Comparison of ENCODE assay signal across 8 cellular contexts in genomic region chr7:96709381-96710228, GRCh38. TPM values are rescaled to one million over a fixed set of nuclear protein-coding genes. Genes with fewer than 3 reads are reported as not detected.
DNase-seq lines count a peak whose midpoint lies in the region; ATAC-seq and TF ChIP-seq lines count a peak whose summit lies in the region.

SEM1 (minus strand) TSS chr7:96709846; CDS start chr7:96709763, 83 bp downstream.

- H3K27ac Mint-ChIP-seq in nephron = peak within 1 kb of the TSS; percentile 95 to 98 (median 97)
- H3K27ac Mint-ChIP-seq in stimulated activated naive CD8-positive, alpha-beta T cell treated with anti-CD3 and anti-CD28 coated beads, Interleukin-15, Interleukin-2, amounts not matched to agents 100 ng/mL and 50 ng/mL, for 24 hours = peak within 1 kb of the TSS; percentile 97

- H3K27ac ChIP-seq in DOHH2 (ENCODE audit: low read depth, low read length) = peak within 1 kb of the TSS; percentile 56
- H3K27ac ChIP-seq in KMS-11 = peak within 1 kb of the TSS; percentile 94

- peaks cover 5% of the 10 kb centered on the region for H3K27me3 Mint-ChIP-seq in nephron (ENCODE audit: low read depth)
- no peaks in the 10 kb centered on the region for H3K27me3 Mint-ChIP-seq in stimulated activated naive CD8-positive, alpha-beta T cell treated with anti-CD3 and anti-CD28 coated beads, Interleukin-15, Interleukin-2, amounts not matched to agents 100 ng/mL and 50 ng/mL, for 24 hours

- H3K27me3 ChIP-seq in DOHH2 (ENCODE audit: control insufficient read depth, low read length) (no peaks in the 10 kb centered on the region), KMS-11 (ENCODE audit: insufficient read depth, low read depth) (no peaks in the 10 kb centered on the region)

- H3K9me2 ChIP-seq in DOHH2 (replicated peaks; ENCODE audit: control insufficient read depth, low read length) = no peaks in the 10 kb centered on the region

- H3K79me2 ChIP-seq in DOHH2 (ENCODE audit: control insufficient read depth, low read length) (peaks cover 49% of the 10 kb centered on the region), KMS-11 (ENCODE audit: insufficient read depth, low read depth) (peaks cover 51% of the 10 kb centered on the region)

- peak; percentile 86 for DNase-seq in RPMI8226
- peak; percentile 51 for DNase-seq in activated T-helper 9 cell treated with anti-CD3 and anti-CD28 coated beads, Interleukin-2, amount 50 U/mL, for 16 hours (ENCODE audit: low read depth)
- DNase-seq in fibroblast of the aortic adventitia (ENCODE audit: low read depth) = peak; percentile 91

- peaks cover 16% of the 10 kb centered on the region for H3K4me1 Mint-ChIP-seq in nephron
- H3K4me1 Mint-ChIP-seq in stimulated activated naive CD8-positive, alpha-beta T cell treated with anti-CD3 and anti-CD28 coated beads, Interleukin-15, Interleukin-2, amounts not matched to agents 100 ng/mL and 50 ng/mL, for 24 hours (ENCODE audit: low read depth) = peaks cover 37% of the 10 kb centered on the region

- no peaks in the 10 kb centered on the region for H3F3A ChIP-seq in DOHH2 (ENCODE audit: control insufficient read depth, insufficient read depth)

- H3K9me3 Mint-ChIP-seq in nephron = peaks cover 19% of the 10 kb centered on the region
- peaks cover 18% of the 10 kb centered on the region for H3K9me3 Mint-ChIP-seq in stimulated activated naive CD8-positive, alpha-beta T cell treated with anti-CD3 and anti-CD28 coated beads, Interleukin-15, Interleukin-2, amounts not matched to agents 100 ng/mL and 50 ng/mL, for 24 hours

- H3K36me3 Mint-ChIP-seq in nephron (ENCODE audit: low read depth) = peaks cover 20% of the 10 kb centered on the region
- peaks cover 30% of the 10 kb centered on the region for H3K36me3 Mint-ChIP-seq in stimulated activated naive CD8-positive, alpha-beta T cell treated with anti-CD3 and anti-CD28 coated beads, Interleukin-15, Interleukin-2, amounts not matched to agents 100 ng/mL and 50 ng/mL, for 24 hours (ENCODE audit: low read depth)

- H3K4me3 ChIP-seq in DOHH2 (ENCODE audit: low read length) (peak within 1 kb of the TSS; percentile 90), KMS-11 (IDR thresholded peaks at IDR 0.05; ENCODE audit: insufficient read depth, low read depth, low read length) (no peak within 1 kb of the TSS), fibroblast of the aortic adventitia (ENCODE audit: low read depth, low read length) (peak within 1 kb of the TSS; percentile 89)

- peak within 1 kb of the TSS; percentile 66 for H3K4me2 ChIP-seq in DOHH2 (ENCODE audit: low read length)
- H3K4me2 ChIP-seq in KMS-11 = peak within 1 kb of the TSS; percentile 72

- peak within 1 kb of the TSS; percentile 93 to 99 (median 98) for H3K4me3 Mint-ChIP-seq in nephron
- peak within 1 kb of the TSS; percentile 97 for H3K4me3 Mint-ChIP-seq in stimulated activated naive CD8-positive, alpha-beta T cell treated with anti-CD3 and anti-CD28 coated beads, Interleukin-15, Interleukin-2, amounts not matched to agents 100 ng/mL and 50 ng/mL, for 24 hours

- H2AFZ ChIP-seq in KMS-11 (ENCODE audit: low read depth) = peak within 1 kb of the TSS; percentile 96

- H3K36me3 ChIP-seq in DOHH2 (ENCODE audit: control insufficient read depth, low read length) (peaks cover 27% of the 10 kb centered on the region), KMS-11 (ENCODE audit: insufficient read depth) (no peaks in the 10 kb centered on the region)

- peak; percentile 90 for ATAC-seq in GM21737 (IDR thresholded peaks at IDR 0.05; ENCODE audit: unreplicated experiment)

- H3K9me3 ChIP-seq in DOHH2 (ENCODE audit: control insufficient read depth, insufficient read depth, low read length) = peaks cover 25% of the 10 kb centered on the region

- peak within 1 kb of the TSS; percentile 95 for H3K9ac ChIP-seq in KMS-11

- H4K20me1 ChIP-seq in DOHH2 (ENCODE audit: control insufficient read depth, insufficient read depth, low read depth, low read length) = peaks cover 6% of the 10 kb centered on the region; the same call in 1 of the 2 replicates
- H4K20me1 ChIP-seq in KMS-11 (ENCODE audit: insufficient read depth) = no peaks in the 10 kb centered on the region

- H3K4me1 ChIP-seq in DOHH2 (ENCODE audit: control insufficient read depth, low read length) = peaks cover 17% of the 10 kb centered on the region
- peaks cover 24% of the 10 kb centered on the region for H3K4me1 ChIP-seq in KMS-11 (ENCODE audit: low read depth, poor library complexity, severe bottlenecking)

- TF ChIP-seq CTCF in DOHH2 (IDR thresholded peaks at IDR 0.05; ENCODE audit: low read depth, low read length, poor library complexity, severe bottlenecking) = no peak
- no peak for TF ChIP-seq CTCF in KMS-11 (conservative IDR thresholded peaks at IDR 0.05; ENCODE audit: low read depth, low read length)
- no peak for TF ChIP-seq CTCF in fibroblast of the aortic adventitia (IDR thresholded peaks at IDR 0.05; ENCODE audit: insufficient read depth, low read length)
- no peak for TF ChIP-seq CTCF in nephron (IDR thresholded peaks at IDR 0.05; ENCODE audit: unreplicated experiment in 3 of 3)

RNA-seq across cellular contexts. Expression of gene SEM1, which starts in this region (rescaled TPM):
- total RNA-seq in fibroblast of the aortic adventitia (ENCODE audit: low replicate concordance) = 37.6 and 119 TPM in 2 replicates
